Comparison of ENCODE assay signal across 18 cellular contexts in the genomic region with DNA sequence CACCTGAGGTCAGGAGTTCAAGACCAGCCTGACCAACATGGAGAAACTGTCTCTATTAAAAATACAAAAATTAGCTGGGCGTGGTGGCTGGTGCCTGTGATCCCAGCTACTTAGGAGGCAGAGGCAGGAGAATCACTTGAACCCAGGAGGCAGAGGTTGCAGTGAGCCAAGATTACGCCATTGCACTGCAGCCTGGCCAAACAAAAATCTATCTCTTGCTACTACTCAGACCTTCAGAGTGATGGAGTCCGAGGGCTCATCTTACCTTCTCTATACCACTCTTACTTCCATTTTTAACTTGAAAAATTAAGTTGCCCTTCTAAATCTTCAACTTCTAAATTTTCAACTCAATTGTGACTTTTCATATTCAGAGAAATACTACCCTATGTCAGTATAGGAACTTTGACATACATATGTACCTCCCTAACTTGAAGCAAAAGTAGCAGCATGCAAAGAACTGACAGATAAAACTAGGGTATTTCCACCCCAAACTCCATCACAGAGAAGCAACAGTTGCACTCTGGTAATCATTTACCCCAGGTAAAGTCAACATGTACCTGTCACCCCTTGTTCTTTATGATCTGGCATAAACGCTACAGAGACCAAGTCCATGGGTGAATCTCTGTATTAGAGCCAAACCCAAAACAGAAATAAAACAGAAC. TPM values are rescaled to one million over a fixed set of nuclear protein-coding genes. Genes with fewer than 3 reads are reported as not detected.
DNase-seq lines count a peak whose midpoint lies in the region; ATAC-seq and TF ChIP-seq lines count a peak whose summit lies in the region.
"Had no signal": no experiment of that assay in that cellular context is flagged by ENCODE, and none has a peak within 500 bp of the region (broad histone marks: within the 10 kb centered on the region; RNA-seq: fewer than 3 reads in every experiment).

No MANE protein-coding gene starts in this region.

- TF ChIP-seq CTCF in PC-9 (conservative IDR thresholded peaks at IDR 0.05) (no peak), progenitor cell of endocrine pancreas (IDR thresholded peaks at IDR 0.05; ENCODE audit: unreplicated experiment) (no peak), uterus (IDR thresholded peaks at IDR 0.05) (no peak)

- H3K79me2 ChIP-seq in PC-9 (ENCODE audit: low read depth) = peaks cover 51% of the 10 kb centered on the region

- peak; percentile 52 for ATAC-seq in GM18873 (IDR thresholded peaks at IDR 0.05; ENCODE audit: low FRiP score, unreplicated experiment)
- ATAC-seq: left ventricle myocardium superior, T-cell had no signal

- POLR2A ChIA-PET in PC-9 (lab: Charles Lee; ENCODE audit: unreplicated experiment) = interaction anchor here (0.6 to 1.0 kb wide), 3 partner anchors 8 to 274 kb away, joined by 4 to 8 read pairs (median 5); a partner anchor contains a TSS

- peaks cover 26% of the 10 kb centered on the region for H3K4me1 ChIP-seq in PC-9 (replicated peaks; ENCODE audit: insufficient read depth)
- H3K4me1 ChIP-seq in uterus = peaks cover 10 to 13% of the 10 kb centered on the region in 2 donors
- H3K4me1 ChIP-seq: prostate gland had no signal

- no peak for TF ChIP-seq POLR2A in uterus (IDR thresholded peaks at IDR 0.05)

- H3K27me3 ChIP-seq in PC-9 (ENCODE audit: insufficient read depth, low read depth) = no peaks in the 10 kb centered on the region
- no peaks in the 10 kb centered on the region for H3K27me3 ChIP-seq in uterus
- H3K27me3 ChIP-seq: tibial nerve had no signal

- H3K4me2 ChIP-seq in PC-9 = no peak overlapping the region

- H3K9me3 Mint-ChIP-seq in immature natural killer cell (no peaks in the 10 kb centered on the region), progenitor cell of endocrine pancreas (ENCODE audit: low read depth) (no peaks in the 10 kb centered on the region)
- H3K9me3 Mint-ChIP-seq: T-cell had no signal

- CTCF ChIA-PET in PC-9 (lab: Charles Lee) = no interaction called here

- BruUV-seq in PC-9 (replicated peaks; lab: Mats Ljungman, UMichigan) = no TSS peak

- no peak overlapping the region for H3K4me3 Mint-ChIP-seq in immature natural killer cell
- no peak overlapping the region for H3K4me3 Mint-ChIP-seq in progenitor cell of endocrine pancreas (ENCODE audit: low read depth)
- H3K4me3 Mint-ChIP-seq: T-cell had no signal

- no peaks in the 10 kb centered on the region for H3K9me3 ChIP-seq in PC-9 (ENCODE audit: insufficient read depth, low read depth)
- H3K9me3 ChIP-seq in uterus = no peaks in the 10 kb centered on the region
- H3K9me3 ChIP-seq: prostate gland, tibial nerve had no signal

- no peak for DNase-seq in PC-9
- no peak for DNase-seq in immature natural killer cell
- no peak for DNase-seq in progenitor cell of endocrine pancreas (ENCODE audit: low spot score, unreplicated experiment)
- DNase-seq in uterus = no peak
- DNase-seq in GF-D8 (lab: John Stamatoyannopoulos, UW) = no peak
- DNase-seq in ecto neural progenitor cell (ENCODE audit: low spot score) = no peak
- DNase-seq in Ammon's horn (ENCODE audit: low spot score) = no peak
- DNase-seq: activated effector memory CD4-positive, alpha-beta T cell treated with anti-CD3 and anti-CD28 coated beads, Interleukin-2, amount 50 U/mL, for 16 hours; anterior cingulate cortex; left ventricle myocardium superior; NCI-H1694 treated with DMSO at 0.1 percent for 48 hours; NCI-H446 treated with DMSO at 0.1 percent for 48 hours; stimulated activated naive CD4-positive, alpha-beta T cell treated with Interleukin-2 at 50 U/mL for 16 hours; T-cell; WERI-Rb-1 had no signal

- H2AFZ ChIP-seq in PC-9 = no peak overlapping the region

- H3K27ac ChIP-seq in PC-9 (peak overlapping the region; percentile 10), uterus (no peak overlapping the region)
- H3K27ac ChIP-seq: prostate gland, WERI-Rb-1 had no signal

- H3K27me3 Mint-ChIP-seq in immature natural killer cell (ENCODE audit: low read depth in 3 of 3) (peaks cover 0 to 2% (median 0%) of the 10 kb centered on the region in 3 donors), progenitor cell of endocrine pancreas (no peaks in the 10 kb centered on the region)
- H3K27me3 Mint-ChIP-seq: T-cell had no signal

- H3K4me1 Mint-ChIP-seq in immature natural killer cell = peaks cover 32 to 63% of the 10 kb centered on the region in 2 donors
- H3K4me1 Mint-ChIP-seq in progenitor cell of endocrine pancreas (ENCODE audit: low read depth) = peaks cover 47% of the 10 kb centered on the region

- H3K36me3 ChIP-seq in PC-9 (ENCODE audit: low read depth) (peaks cover 49% of the 10 kb centered on the region), uterus (no peaks in the 10 kb centered on the region)

- H3K9me2 ChIP-seq in PC-9 (ENCODE audit: insufficient read depth) = no peaks in the 10 kb centered on the region

- peaks cover 78% of the 10 kb centered on the region for H3F3A ChIP-seq in PC-9 (ENCODE audit: insufficient read depth, low read depth)

- H3K4me3 ChIP-seq in PC-9 = no peak overlapping the region
- no peak overlapping the region for H3K4me3 ChIP-seq in uterus
- H3K4me3 ChIP-seq: prostate gland, tibial nerve had no signal

- H3K27ac Mint-ChIP-seq in immature natural killer cell = peak overlapping the region; percentile 0 to 74 (median 50)
- peak overlapping the region; percentile 56 for H3K27ac Mint-ChIP-seq in progenitor cell of endocrine pancreas
- H3K27ac Mint-ChIP-seq: T-cell had no signal

- H4K20me1 ChIP-seq in PC-9 (ENCODE audit: insufficient read depth) = peaks cover 37% of the 10 kb centered on the region

- peaks cover 17 to 45% (median 19%) of the 10 kb centered on the region in 3 donors for H3K36me3 Mint-ChIP-seq in immature natural killer cell
- H3K36me3 Mint-ChIP-seq in progenitor cell of endocrine pancreas (ENCODE audit: insufficient read depth) = peaks cover 43% of the 10 kb centered on the region

- intact Hi-C loops in PC-9 (cut with micrococcal nuclease; ENCODE audit: unreplicated experiment) (loop anchor here (5.0 kb wide), 2 partner anchors 46 to 61 kb away; no protein-coding TSS in a partner anchor), uterus (cut with DNase I; ENCODE audit: low total_unique reads) (no loop called here)

RNA-seq across cellular contexts. Expression of a gene that starts 11.4 kb away (rescaled TPM):
- total RNA-seq in PC-9 (2021) (217 and 227 TPM in 2 replicates), progenitor cell of endocrine pancreas (179 and 183 TPM in 2 replicates), uterus (100 to 1,000 TPM in 3 of 4 donors, 10 to 100 TPM in 1; 58.7 to 189 (median 160) TPM)
- polyA plus RNA-seq in immature natural killer cell = 10 to 100 TPM; 44.2 to 95.7 (median 53.7) TPM
